19 cellular contexts compared by ENCODE assay signal in the genomic region with DNA sequence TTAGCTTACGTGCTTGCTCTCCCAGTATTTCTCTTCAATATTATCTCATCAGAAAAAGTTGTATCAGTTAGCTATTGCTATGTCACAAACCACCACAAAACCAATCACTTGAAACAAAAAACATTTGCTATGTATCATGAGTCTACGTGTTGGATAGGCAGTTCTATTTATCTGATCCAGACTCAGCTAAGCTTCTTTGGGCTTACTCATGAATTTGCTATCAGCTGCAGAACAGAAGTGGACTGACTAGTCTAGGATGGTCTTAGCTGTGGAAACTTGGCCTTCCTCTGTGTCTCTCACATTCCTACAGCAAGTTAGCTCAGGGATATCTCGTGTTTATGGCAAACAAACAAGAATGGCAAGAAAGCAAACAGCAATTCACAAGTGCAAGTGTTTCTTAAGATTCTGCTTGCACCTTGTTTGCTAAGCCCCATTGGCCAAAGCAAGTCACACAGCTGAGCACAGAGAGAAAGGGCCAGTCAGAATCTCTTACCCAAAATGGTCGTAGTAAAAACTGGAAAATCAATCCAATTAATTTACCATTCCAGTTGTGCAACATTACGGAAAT.
DNase-seq lines count a peak whose midpoint lies in the region; ATAC-seq and TF ChIP-seq lines count a peak whose summit lies in the region.
"Had no signal": no experiment of that assay in that cellular context is flagged by ENCODE, and none has a peak within 500 bp of the region (broad histone marks: within the 10 kb centered on the region; RNA-seq: fewer than 3 reads in every experiment).

No MANE protein-coding gene starts in this region.

- no CpG with 5 or more reads among the region's 5 CpGs for WGBS in trophoblast cell (ENCODE audit: extremely low coverage, insufficient coverage, insufficient read length)

- H2AFZ ChIP-seq in trophoblast cell (ENCODE audit: insufficient read depth, low read length, poor library complexity) = no peak overlapping the region

- no peaks in the 10 kb centered on the region for H3K27me3 ChIP-seq in brain microvascular endothelial cell (replicated peaks)
- H3K27me3 ChIP-seq in trophoblast cell (ENCODE audit: insufficient read depth, low read length) = no peaks in the 10 kb centered on the region

- H3K4ac ChIP-seq in trophoblast cell (ENCODE audit: low read depth, low read length) = no peak overlapping the region

- no peak overlapping the region for H4K8ac ChIP-seq in trophoblast cell (ENCODE audit: low read depth, low read length)

- in situ Hi-C loops in brain microvascular endothelial cell (cut with HindIII; ENCODE audit: low pct_ligation_motif_present, low sequenced_read_pairs) = no loop called here

- H4K12ac ChIP-seq in trophoblast cell (ENCODE audit: low read depth, low read length) = no peak overlapping the region

- no peak overlapping the region for H3K18ac ChIP-seq in trophoblast cell (ENCODE audit: low read length)

- H3K79me1 ChIP-seq in trophoblast cell (ENCODE audit: low read length) = no peaks in the 10 kb centered on the region

- TF ChIP-seq CTCF in brain microvascular endothelial cell (IDR thresholded peaks at IDR 0.05; ENCODE audit: low read depth, low read length, missing control alignments) (no peak), fibroblast of villous mesenchyme (IDR thresholded peaks at IDR 0.05; ENCODE audit: insufficient read depth, low read depth, low read length) (no peak)

- H3K14ac ChIP-seq in trophoblast cell (ENCODE audit: low read length) = no peak overlapping the region

- H2BK12ac ChIP-seq in trophoblast cell (ENCODE audit: low read length) = no peak overlapping the region

- H3K4me1 ChIP-seq in trophoblast cell (ENCODE audit: control insufficient read depth in 1 of 2, insufficient read depth in 2 of 2, low read length in 2 of 2) = peaks cover 0 to 8% of the 10 kb centered on the region in 2 experiments
- H3K4me1 ChIP-seq: A549; BLaER1 treated with 17β-estradiol and CSF1 and Interleukin-3, amounts not matched to agents 10 nM and 100 nM had no signal

- H3K36me3 ChIP-seq in brain microvascular endothelial cell (replicated peaks) (no peaks in the 10 kb centered on the region), trophoblast cell (ENCODE audit: control insufficient read depth in 1 of 2, insufficient read depth in 2 of 2, low read length in 2 of 2) (no peaks in the 10 kb centered on the region)
- H3K36me3 ChIP-seq: BLaER1 treated with 17β-estradiol and CSF1 and Interleukin-3, amounts not matched to agents 10 nM and 100 nM had no signal

- no peak overlapping the region for H3K4me2 ChIP-seq in trophoblast cell (ENCODE audit: low read length)
- H3K4me2 ChIP-seq: A549; BLaER1 treated with 17β-estradiol and CSF1 and Interleukin-3, amounts not matched to agents 10 nM and 100 nM had no signal

- DNase-seq in OCI-M1 (lab: John Stamatoyannopoulos, UW) (peak; percentile 92), brain microvascular endothelial cell (peak; percentile 14), fibroblast of villous mesenchyme (ENCODE audit: low read depth) (peak; percentile 55), trophoblast cell (peak; percentile 85 to 96), NCI-H2107 treated with DMSO at 0.1 percent for 48 hours (lab: John Stamatoyannopoulos, UW; ENCODE audit: unreplicated experiment) (no peak), islet precursor cell (no peak)
- DNase-seq: CD8-positive, alpha-beta memory T cell; DND-41; KBM-7; NCI-H1436 treated with DMSO at 0.1 percent for 48 hours; NCI-H2029 treated with DMSO at 0.1 percent for 48 hours; NCI-H510A treated with DMSO at 0.1 percent for 48 hours; NCI-H82 had no signal

- H3K4me3 ChIP-seq in brain microvascular endothelial cell (ENCODE audit: low read depth, low read length) (no peak overlapping the region), fibroblast of villous mesenchyme (ENCODE audit: low read depth, low read length) (no peak overlapping the region), trophoblast cell (ENCODE audit: low read depth, low read length) (no peak overlapping the region)
- H3K4me3 ChIP-seq: A549; BLaER1 treated with 17β-estradiol and CSF1 and Interleukin-3, amounts not matched to agents 10 nM and 100 nM; GM12878 had no signal

- H3K23ac ChIP-seq in trophoblast cell (ENCODE audit: low read length) = no peak overlapping the region

- no peak overlapping the region for H4K91ac ChIP-seq in trophoblast cell (ENCODE audit: low read depth, low read length)

- no peak overlapping the region for H2AK5ac ChIP-seq in trophoblast cell (ENCODE audit: low read length)

- no peak overlapping the region for H2BK120ac ChIP-seq in trophoblast cell (ENCODE audit: insufficient read depth, low read length, poor library complexity)

- H3K9ac ChIP-seq in trophoblast cell (ENCODE audit: low read length) = no peak overlapping the region
- H3K9ac ChIP-seq: BLaER1 treated with 17β-estradiol and CSF1 and Interleukin-3, amounts not matched to agents 10 nM and 100 nM had no signal

- H3K27ac ChIP-seq in brain microvascular endothelial cell (no peak overlapping the region), trophoblast cell (ENCODE audit: low read depth, low read length) (no peak overlapping the region)
- H3K27ac ChIP-seq: A549; BLaER1 treated with 17β-estradiol and CSF1 and Interleukin-3, amounts not matched to agents 10 nM and 100 nM had no signal

- H2BK5ac ChIP-seq in trophoblast cell (ENCODE audit: low read depth, low read length, poor library complexity) = no peak overlapping the region

- ATAC-seq in HG03460 (IDR thresholded peaks at IDR 0.05; ENCODE audit: unreplicated experiment) (no peak), GM19463 (IDR thresholded peaks at IDR 0.05; ENCODE audit: unreplicated experiment) (no peak)
- ATAC-seq: A549, GM12878, Panc1 had no signal

- no peaks in the 10 kb centered on the region for H3K79me2 ChIP-seq in trophoblast cell (ENCODE audit: control insufficient read depth, insufficient read depth, low read length, poor library complexity)

- no peaks in the 10 kb centered on the region for H3K9me3 ChIP-seq in trophoblast cell (ENCODE audit: insufficient read depth, low read depth, low read length)

Comparison
In these comparisons a context has a peak if more than half of its experiments do, and no peak if none do; other contexts are left out.
1. DNase-seq: peak in OCI-M1 (single experiment), brain microvascular endothelial cell (single experiment), fibroblast of villous mesenchyme (single experiment) and trophoblast cell (2 of 2); none in NCI-H2107 treated with DMSO at 0.1 percent for 48 hours (single experiment) and islet precursor cell (single experiment).